In the genomic region with DNA sequence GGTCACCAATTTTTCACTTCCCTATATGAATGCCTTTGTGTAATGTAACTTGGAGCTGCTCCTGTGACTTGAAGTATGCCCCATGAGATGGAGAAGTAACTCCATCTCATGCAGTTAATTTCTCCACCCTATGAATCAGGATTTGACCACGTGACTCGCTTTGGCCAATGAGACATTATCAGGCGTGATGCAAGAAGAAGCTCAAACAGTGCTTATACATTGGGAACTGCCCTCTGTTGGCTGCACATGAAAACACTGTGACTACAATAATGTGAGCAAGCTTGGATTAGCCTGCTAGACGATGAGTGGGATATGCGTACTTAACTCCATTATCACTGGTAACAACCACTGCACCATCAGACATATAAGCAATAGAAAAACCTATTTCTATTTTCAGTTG, we compare ENCODE assay signal across 19 cellular contexts.
DNase-seq lines count a peak whose midpoint lies in the region; TF ChIP-seq lines count a peak whose summit lies in the region.
"Had no signal": no experiment of that assay in that cellular context is flagged by ENCODE, and none has a peak within 500 bp of the region (broad histone marks: within the 10 kb centered on the region; RNA-seq: fewer than 3 reads in every experiment).

No MANE protein-coding gene starts in this region.

- H3K27ac Mint-ChIP-seq in HFFc6, result no peak overlapping the region
- H3K27ac Mint-ChIP-seq: activated CD4-positive, alpha-beta T cell treated with anti-CD3 and anti-CD28 coated beads, Interleukin-2, amount 10 ng/mL, durations not matched to agents 24 days and 14 days; B cell; naive B cell; T-helper 2 cell treated with Interferon-gamma antibody and Interleukin-4, amounts not matched to agents 5 μg/mL and 100 μg/mL, for 36 hours had no signal

- no peak for TF ChIP-seq RAD21 in Ishikawa (IDR thresholded peaks at IDR 0.05; ENCODE audit: low read depth)

- H3K36me3 Mint-ChIP-seq in HFFc6 (ENCODE audit: low read depth), result peaks cover 7% of the 10 kb centered on the region; the same call in 1 of the 2 replicates
- H3K36me3 Mint-ChIP-seq: naive B cell had no signal

- H3K4me3 Mint-ChIP-seq in HFFc6, result no peak overlapping the region
- H3K4me3 Mint-ChIP-seq: activated CD4-positive, alpha-beta T cell treated with anti-CD3 and anti-CD28 coated beads, Interleukin-2, amount 10 ng/mL, durations not matched to agents 24 days and 14 days; B cell; naive B cell; T-helper 2 cell treated with Interferon-gamma antibody and Interleukin-4, amounts not matched to agents 5 μg/mL and 100 μg/mL, for 36 hours had no signal

- H3K4me3 ChIP-seq in fibroblast of pulmonary artery (replicated peaks; ENCODE audit: low read depth, low read length), result no peak overlapping the region
- H3K4me3 ChIP-seq: body of pancreas, suprapubic skin had no signal

- TF ChIP-seq CTCF in fibroblast of pulmonary artery (IDR thresholded peaks at IDR 0.05; ENCODE audit: low read length, missing control alignments), result no peak
- no peak for TF ChIP-seq CTCF in HFFc6 (IDR thresholded peaks at IDR 0.05)

- H3K9me3 Mint-ChIP-seq in HFFc6, result peaks cover 20% of the 10 kb centered on the region

- DNase-seq in Daoy (ENCODE audit: low read depth), result peak; percentile 3
- peak; percentile 9 for DNase-seq in RPMI8226
- DNase-seq in fibroblast of pulmonary artery (ENCODE audit: low read depth), result peak; percentile 1
- no peak for DNase-seq in NK-92 treated with Interleukin-12 subunit alpha and Interleukin-12 subunit beta, amount 100 ng/mL, for 24 hours (lab: John Stamatoyannopoulos, UW)
- no peak for DNase-seq in HPDE6-E6E7 (ENCODE audit: extremely low spot score)
- DNase-seq in HFFc6, result no peak
- DNase-seq: activated CD4-positive, alpha-beta T cell treated with anti-CD3 and anti-CD28 coated beads, Interleukin-2, amount 10 ng/mL, durations not matched to agents 24 days and 14 days; activated naive CD4-positive, alpha-beta T cell treated with anti-CD3 and anti-CD28 coated beads, Interleukin-2, amount 50 U/mL, for 16 hours; body of pancreas; glutamatergic neuron; MM.1S; naive B cell; NCI-H2081 treated with DMSO at 0.1 percent for 48 hours; NCI-H69; stimulated activated CD4-positive, alpha-beta T cell treated with anti-CD3 and anti-CD28 coated beads, Interleukin-4, amount 100 ng/mL, for 1 hour had no signal

- H3K27me3 Mint-ChIP-seq in HFFc6 (ENCODE audit: insufficient read depth), result no peaks in the 10 kb centered on the region
- H3K27me3 Mint-ChIP-seq: activated CD4-positive, alpha-beta T cell treated with anti-CD3 and anti-CD28 coated beads, Interleukin-2, amount 10 ng/mL, durations not matched to agents 24 days and 14 days; B cell; naive B cell had no signal

- no peaks in the 10 kb centered on the region for H3K4me1 Mint-ChIP-seq in HFFc6 (ENCODE audit: low read depth)
- H3K4me1 Mint-ChIP-seq: activated CD4-positive, alpha-beta T cell treated with anti-CD3 and anti-CD28 coated beads, Interleukin-2, amount 10 ng/mL, durations not matched to agents 24 days and 14 days; B cell; naive B cell had no signal

- no peak for TF ChIP-seq EP300 in Ishikawa (IDR thresholded peaks at IDR 0.05; ENCODE audit: borderline replicate concordance)

TF ChIP-seq in Ishikawa, 13 proteins besides CTCF, POLR2A, EP300 and RAD21:
- no peak for TF ChIP-seq TCF12 (IDR thresholded peaks at IDR 0.05; ENCODE audit: low read depth)
- TF ChIP-seq, protein P1, sequence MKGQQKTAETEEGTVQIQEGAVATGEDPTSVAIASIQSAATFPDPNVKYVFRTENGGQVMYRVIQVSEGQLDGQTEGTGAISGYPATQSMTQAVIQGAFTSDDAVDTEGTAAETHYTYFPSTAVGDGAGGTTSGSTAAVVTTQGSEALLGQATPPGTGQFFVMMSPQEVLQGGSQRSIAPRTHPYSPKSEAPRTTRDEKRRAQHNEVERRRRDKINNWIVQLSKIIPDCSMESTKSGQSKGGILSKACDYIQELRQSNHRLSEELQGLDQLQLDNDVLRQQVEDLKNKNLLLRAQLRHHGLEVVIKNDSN (IDR thresholded peaks at IDR 0.05), result peak; percentile 46; the same call in 1 of the 2 replicates
- no peak for TF ChIP-seq CREB1 (IDR thresholded peaks at IDR 0.05; ENCODE audit: low read depth)
TF ChIP-seq in Ishikawa: peak in this region for 1.

Comparison
In these comparisons a context has a peak if more than half of its experiments do, and no peak if none do; other contexts are left out.
1. DNase-seq: peak in Daoy (single experiment), RPMI8226 (single experiment) and fibroblast of pulmonary artery (single experiment); none in NK-92 treated with Interleukin-12 subunit alpha and Interleukin-12 subunit beta, amount 100 ng/mL, for 24 hours (single experiment), HPDE6-E6E7 (single experiment) and HFFc6 (single experiment).